Comparison of ENCODE assay signal across 29 cellular contexts in the genomic region with DNA sequence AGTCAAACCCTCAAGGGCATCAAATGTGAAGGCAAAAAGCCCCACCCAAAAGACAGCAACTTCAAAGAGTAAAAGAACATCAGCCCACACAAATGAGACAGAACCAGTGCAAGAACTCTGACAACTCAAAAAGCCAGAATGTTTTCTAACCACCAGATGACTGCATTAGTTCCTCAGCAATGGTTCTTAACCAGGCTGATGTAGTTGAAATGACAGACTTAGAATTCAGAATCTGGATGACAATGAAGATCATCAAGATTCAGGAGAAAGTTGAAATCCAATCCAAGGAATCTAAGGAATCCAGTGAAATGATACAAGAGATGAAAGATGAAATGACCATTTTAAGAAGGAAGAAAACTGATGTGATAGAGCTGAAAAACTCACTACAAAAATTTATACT.
DNase-seq lines count a peak whose midpoint lies in the region; ATAC-seq, FAIRE-seq and TF ChIP-seq lines count a peak whose summit lies in the region.
"Had no signal": no experiment of that assay in that cellular context is flagged by ENCODE, and none has a peak within 500 bp of the region (broad histone marks: within the 10 kb centered on the region; RNA-seq: fewer than 3 reads in every experiment).

No MANE protein-coding gene starts in this region.

- no peak overlapping the region for H3K27ac ChIP-seq in HEK293 (ENCODE audit: extremely low read depth, low read depth, low read length)
- no peak overlapping the region for H3K27ac ChIP-seq in pancreas
- H3K27ac ChIP-seq: 22Rv1; A549; BLaER1; BLaER1 treated with 17β-estradiol and CSF1 and Interleukin-3, amounts not matched to agents 10 nM and 100 nM; C4-2B had no signal

- H3K9me3 ChIP-seq in HEK293 (ENCODE audit: control insufficient read depth, insufficient read depth, low read depth, low read length) (no peaks in the 10 kb centered on the region; the same call in 1 of the 2 replicates), pancreas (no peaks in the 10 kb centered on the region)
- H3K9me3 ChIP-seq: BE2C had no signal

- FAIRE-seq in pancreas (lab: Jason Lieb, UNC), result no peak
- FAIRE-seq: A204.1, A549, D721Med had no signal

- no peaks in the 10 kb centered on the region for H3K36me3 ChIP-seq in HEK293 (ENCODE audit: control insufficient read depth in 2 of 2, insufficient read depth in 1 of 2, low read length in 2 of 2)
- H3K36me3 ChIP-seq in pancreas, result no peaks in the 10 kb centered on the region
- H3K36me3 ChIP-seq: BE2C; BLaER1; BLaER1 treated with 17β-estradiol and CSF1 and Interleukin-3, amounts not matched to agents 10 nM and 100 nM had no signal

- TF ChIP-seq CTCF in HEK293 (tag by site-specific recombination; IDR thresholded peaks at IDR 0.05) (no peak), pancreas (IDR thresholded peaks at IDR 0.05) (no peak)

- no peaks in the 10 kb centered on the region for H3K27me3 ChIP-seq in pancreas
- H3K27me3 ChIP-seq: BE2C; BLaER1; BLaER1 treated with 17β-estradiol and CSF1 and Interleukin-3, amounts not matched to agents 10 nM and 100 nM had no signal

- H3K4me3 ChIP-seq in HEK293 (ENCODE audit: low read depth, low read length) (no peak overlapping the region), pancreas (no peak overlapping the region)
- H3K4me3 ChIP-seq: A549; BLaER1; BLaER1 treated with 17β-estradiol and CSF1 and Interleukin-3, amounts not matched to agents 10 nM and 100 nM had no signal

- no peak for DNase-seq in pancreas
- DNase-seq: 8988T; ACHN; AML-193; BE2C; C1 segment of cervical spinal cord; Caco-2; Calu3; CD4-positive, alpha-beta memory T cell; CD4-positive, alpha-beta T cell; CD4-positive, CD25-positive, alpha-beta regulatory T cell; CD8-positive, alpha-beta memory T cell; CD8-positive, alpha-beta T cell; COR-L47; DMS 273 treated with DMSO at 0.1 percent for 48 hours; DMS153; DMS53; DMS79; DMS79 treated with DMSO at 0.1 percent for 48 hours; DND-41; EL had no signal

- POLR2A ChIA-PET in HEK293 (lab: Yijun Ruan, JAX), result no interaction called here

- CTCF ChIA-PET in HEK293 (lab: Yijun Ruan, JAX), result no interaction called here

- H3K4me1 ChIP-seq in HEK293 (ENCODE audit: control insufficient read depth, insufficient read depth, low read length), result no peaks in the 10 kb centered on the region
- no peaks in the 10 kb centered on the region for H3K4me1 ChIP-seq in pancreas
- H3K4me1 ChIP-seq: A549; BE2C; BLaER1; BLaER1 treated with 17β-estradiol and CSF1 and Interleukin-3, amounts not matched to agents 10 nM and 100 nM; Caco-2 had no signal

- ATAC-seq in pancreas, result no peak
- ATAC-seq: A549; CD8-positive, alpha-beta T cell had no signal

- intact Hi-C loops in pancreas (cut with DNase I), result no loop called here

TF ChIP-seq in HEK293, 187 proteins besides CTCF, POLR2A, EP300 and RAD21:
- no peak for TF ChIP-seq ZNF132 (tag by site-specific recombination; IDR thresholded peaks at IDR 0.05; ENCODE audit: borderline replicate concordance)
- TF ChIP-seq, protein P1, sequence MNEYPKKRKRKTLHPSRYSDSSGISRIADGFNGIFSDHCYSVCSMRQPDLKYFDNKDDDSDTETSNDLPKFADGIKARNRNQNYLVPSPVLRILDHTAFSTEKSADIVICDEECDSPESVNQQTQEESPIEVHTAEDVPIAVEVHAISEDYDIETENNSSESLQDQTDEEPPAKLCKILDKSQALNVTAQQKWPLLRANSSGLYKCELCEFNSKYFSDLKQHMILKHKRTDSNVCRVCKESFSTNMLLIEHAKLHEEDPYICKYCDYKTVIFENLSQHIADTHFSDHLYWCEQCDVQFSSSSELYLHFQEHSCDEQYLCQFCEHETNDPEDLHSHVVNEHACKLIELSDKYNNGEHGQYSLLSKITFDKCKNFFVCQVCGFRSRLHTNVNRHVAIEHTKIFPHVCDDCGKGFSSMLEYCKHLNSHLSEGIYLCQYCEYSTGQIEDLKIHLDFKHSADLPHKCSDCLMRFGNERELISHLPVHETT (tag by site-specific recombination; IDR thresholded peaks at IDR 0.05), result no peak
- TF ChIP-seq ZNF433 (tag by site-specific recombination; IDR thresholded peaks at IDR 0.05; ENCODE audit: low read depth), result peak; percentile 100
